Comparison of ENCODE assay signal across 18 cellular contexts in the genomic region with DNA sequence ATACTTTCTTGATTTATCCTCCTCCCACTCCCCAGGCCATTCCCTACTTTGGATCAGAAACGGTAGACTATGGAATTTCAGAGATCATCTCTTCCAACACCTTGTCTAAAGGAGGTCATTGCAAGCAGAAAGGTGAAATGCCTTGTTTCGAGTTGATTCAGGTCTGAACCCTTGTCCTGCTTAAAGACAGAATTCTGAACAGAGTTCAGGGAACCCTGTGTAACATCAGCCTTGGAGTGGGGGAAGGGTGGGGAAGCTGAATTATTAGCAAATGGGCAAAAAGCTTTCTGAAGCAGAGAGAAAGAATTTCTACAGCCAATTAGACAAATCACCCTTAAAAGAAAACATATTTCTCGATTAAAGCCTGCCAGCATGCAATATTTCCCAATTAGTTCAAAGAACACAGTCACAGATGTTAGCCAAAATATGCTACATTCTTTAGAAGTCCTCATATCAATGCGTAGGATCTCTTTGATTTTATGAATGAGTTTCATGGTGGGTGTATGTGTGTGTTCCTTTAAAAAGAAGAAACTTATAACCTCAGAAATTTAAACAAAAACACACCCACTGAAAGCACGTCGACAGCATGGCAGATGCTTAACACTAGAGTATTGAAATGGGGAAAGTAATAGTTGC.
A peak's percentile ranks its signal among the peaks of the same experiment; 100 is the strongest.
DNase-seq lines count a peak whose midpoint lies in the region; ATAC-seq, FAIRE-seq and TF ChIP-seq lines count a peak whose summit lies in the region.
"Had no signal": no experiment of that assay in that cellular context is flagged by ENCODE, and none has a peak within 500 bp of the region (broad histone marks: within the 10 kb centered on the region; RNA-seq: fewer than 3 reads in every experiment).

No MANE protein-coding gene starts in this region.

- H3K27me3 Mint-ChIP-seq in type B pancreatic cell, result no peaks in the 10 kb centered on the region
- H3K27me3 Mint-ChIP-seq: CD8-positive, alpha-beta memory T cell; naive thymus-derived CD4-positive, alpha-beta T cell had no signal

- intact Hi-C loops in right lobe of liver (cut with DNase I) (no loop called here), HepG2 (cut with micrococcal nuclease; ENCODE audit: unreplicated experiment) (no loop called here), psoas muscle (cut with DNase I) (no loop called here)

- POLR2A ChIA-PET in HepG2 (lab: Yijun Ruan, JAX), result no interaction called here

- peak overlapping the region; percentile 70 for H3K27ac Mint-ChIP-seq in type B pancreatic cell
- H3K27ac Mint-ChIP-seq: CD8-positive, alpha-beta memory T cell; naive thymus-derived CD4-positive, alpha-beta T cell had no signal

- no peak overlapping the region for H3K4me3 ChIP-seq in right lobe of liver
- no peak overlapping the region for H3K4me3 ChIP-seq in HepG2 (replicated peaks in 1 of 3; ENCODE audit: insufficient read depth in 1 of 3, low read depth in 2 of 3, low read length in 3 of 3)
- H3K4me3 ChIP-seq in adipocyte (ENCODE audit: low read length), result no peak overlapping the region
- no peak overlapping the region for H3K4me3 ChIP-seq in fibroblast of villous mesenchyme (ENCODE audit: low read depth, low read length)
- H3K4me3 ChIP-seq in psoas muscle, result no peak overlapping the region
- H3K4me3 ChIP-seq: prostate gland, stomach had no signal

- H3K4me2 ChIP-seq in HepG2 (ENCODE audit: low read depth, low read length), result no peak overlapping the region

- H2AFZ ChIP-seq in HepG2 (ENCODE audit: low read length), result no peak overlapping the region

- no TSS peak for BruUV-seq in HepG2 (replicated peaks; lab: Mats Ljungman, UMichigan)

- no peak for TF ChIP-seq POLR2A in right lobe of liver (IDR thresholded peaks at IDR 0.05)
- no peak for TF ChIP-seq POLR2A in HepG2 (IDR thresholded peaks at IDR 0.05; ENCODE audit: insufficient read depth in 1 of 2, low read depth in 2 of 2, low read length in 2 of 2)

- no peak overlapping the region for H3K9ac ChIP-seq in HepG2 (ENCODE audit: insufficient read depth, low read depth, low read length)
- no peak overlapping the region for H3K9ac ChIP-seq in adipocyte (ENCODE audit: low read length)

- peaks cover 45% of the 10 kb centered on the region for H3K4me1 Mint-ChIP-seq in type B pancreatic cell (ENCODE audit: unreplicated experiment)
- H3K4me1 Mint-ChIP-seq: CD8-positive, alpha-beta memory T cell; naive thymus-derived CD4-positive, alpha-beta T cell had no signal

- H3K79me2 ChIP-seq in HepG2 (ENCODE audit: insufficient read depth, low read length), result no peaks in the 10 kb centered on the region

- H3K9me3 Mint-ChIP-seq in type B pancreatic cell, result no peaks in the 10 kb centered on the region

- no peak for TF ChIP-seq RAD21 in HepG2 (CRISPR knock-in tag; IDR thresholded peaks at IDR 0.05)

- peak; percentile 9 to 52 (median 25) for ATAC-seq in right lobe of liver
- no peak for ATAC-seq in HepG2
- ATAC-seq in psoas muscle, result no peak
- ATAC-seq in stimulated activated naive CD8-positive, alpha-beta T cell treated with anti-CD3 and anti-CD28 coated beads, Interleukin-15, Interleukin-2, amounts not matched to agents 100 U/mL and 50 U/mL, for 24 hours, result no peak
- no peak for ATAC-seq in HG02970 (IDR thresholded peaks at IDR 0.05; ENCODE audit: low FRiP score, unreplicated experiment)
- ATAC-seq: left ventricle myocardium superior; naive thymus-derived CD4-positive, alpha-beta T cell had no signal

- H3K4me3 Mint-ChIP-seq in type B pancreatic cell, result peak overlapping the region; percentile 18
- H3K4me3 Mint-ChIP-seq: CD8-positive, alpha-beta memory T cell; naive thymus-derived CD4-positive, alpha-beta T cell had no signal

- no peak for FAIRE-seq in HepG2 (lab: Jason Lieb, UNC)

- peaks cover 0 to 16% (median 0%) of the 10 kb centered on the region in 4 donors for H3K4me1 ChIP-seq in right lobe of liver
- no peaks in the 10 kb centered on the region for H3K4me1 ChIP-seq in HepG2 (ENCODE audit: insufficient read depth, low read length)
- H3K4me1 ChIP-seq in adipocyte (ENCODE audit: control insufficient read depth, insufficient read depth, low read length), result peaks cover 27% of the 10 kb centered on the region
- H3K4me1 ChIP-seq in psoas muscle, result no peaks in the 10 kb centered on the region
- H3K4me1 ChIP-seq: prostate gland, stomach had no signal

- CTCF ChIA-PET in HepG2 (lab: Yijun Ruan, JAX; ENCODE audit: low intra/inter-chr PET ratio, low total read pairs), result no interaction called here

- TF ChIP-seq EP300 in HepG2 (IDR thresholded peaks at IDR 0.05; ENCODE audit: low read depth in 2 of 2, low read length in 2 of 2), result no peak
- TF ChIP-seq EP300 in HepG2 (CRISPR knock-in tag; IDR thresholded peaks at IDR 0.05; ENCODE audit: borderline replicate concordance), result no peak

- DNase-seq in right lobe of liver (no peak), HepG2 (ENCODE audit: low spot score) (no peak), adipocyte (ENCODE audit: low read depth) (peak; percentile 82), fibroblast of villous mesenchyme (ENCODE audit: low read depth) (peak; percentile 77), type B pancreatic cell (ENCODE audit: extremely low spot score, unreplicated experiment) (no peak), psoas muscle (no peak)
- no peak for DNase-seq in stimulated activated naive CD8-positive, alpha-beta T cell treated with anti-CD3 and anti-CD28 coated beads, Interleukin-15, Interleukin-2, amounts not matched to agents 100 U/mL and 50 U/mL, for 24 hours
- DNase-seq: 8988T; activated gamma-delta T cell treated with Interleukin-2 at 50 U/mL for 16 hours; CD8-positive, alpha-beta memory T cell; cortex of kidney; left ventricle myocardium superior; naive thymus-derived CD4-positive, alpha-beta T cell; SIG-M5; stomach; T-helper 9 cell had no signal

- H4K20me1 ChIP-seq in HepG2 (ENCODE audit: insufficient read depth, low read length), result no peaks in the 10 kb centered on the region

- 25% methylated on average over 6 of the region's 6 CpGs for WGBS in right lobe of liver (ENCODE audit: insufficient coverage, low coverage, low lambda C conversion rate, missing lambda C conversion rate)
- WGBS in HepG2 (ENCODE audit: low lambda C conversion rate), result 2% methylated on average over 6 of the region's 6 CpGs
- WGBS in psoas muscle, 3 donors, result 39 to 61% (median 40%) methylated on average over 6 of the region's 6 CpGs

- H3K27me3 ChIP-seq in right lobe of liver, result no peaks in the 10 kb centered on the region
- no peaks in the 10 kb centered on the region for H3K27me3 ChIP-seq in HepG2 (ENCODE audit: control insufficient read depth in 1 of 2, insufficient read depth in 2 of 2, low read length in 2 of 2)
- no peaks in the 10 kb centered on the region for H3K27me3 ChIP-seq in adipocyte (replicated peaks; ENCODE audit: control insufficient read depth, insufficient read depth, low read length)
- no peaks in the 10 kb centered on the region for H3K27me3 ChIP-seq in psoas muscle (ENCODE audit: insufficient read depth in 3 of 3, low read length in 2 of 3)
- H3K27me3 ChIP-seq: stomach had no signal

- H3K27ac ChIP-seq in right lobe of liver (peak overlapping the region in 1 of 3 donors; percentile 19), HepG2 (ENCODE audit: extremely low read length, insufficient read depth, low read length) (no peak overlapping the region), psoas muscle (no peak overlapping the region)
- H3K27ac ChIP-seq: prostate gland, stomach had no signal

- in situ Hi-C loops in HepG2 (cut with HindIII; ENCODE audit: extremely low pct_ligation_motif_present, low pct_unique_long_range_greater_than_20kb), result no loop called here

- H3K9me3 ChIP-seq in right lobe of liver (no peaks in the 10 kb centered on the region), HepG2 (ENCODE audit: low read length) (peaks cover 31% of the 10 kb centered on the region), adipocyte (ENCODE audit: control insufficient read depth, low read length) (no peaks in the 10 kb centered on the region), psoas muscle (no peaks in the 10 kb centered on the region)
- H3K9me3 ChIP-seq: prostate gland, stomach had no signal

- no peaks in the 10 kb centered on the region for H3K36me3 Mint-ChIP-seq in type B pancreatic cell
- H3K36me3 Mint-ChIP-seq: CD8-positive, alpha-beta memory T cell; naive thymus-derived CD4-positive, alpha-beta T cell had no signal

- no peak for TF ChIP-seq CTCF in right lobe of liver (IDR thresholded peaks at IDR 0.05)
- no peak for TF ChIP-seq CTCF in HepG2 (CRISPR knock-in tag; IDR thresholded peaks at IDR 0.05)
- no peak for TF ChIP-seq CTCF in fibroblast of villous mesenchyme (IDR thresholded peaks at IDR 0.05; ENCODE audit: insufficient read depth, low read depth, low read length)
- TF ChIP-seq CTCF in type B pancreatic cell (conservative IDR thresholded peaks at IDR 0.05), result no peak
- TF ChIP-seq CTCF in psoas muscle (IDR thresholded peaks at IDR 0.05), result no peak

- H3K36me3 ChIP-seq in right lobe of liver (no peaks in the 10 kb centered on the region), HepG2 (replicated peaks in 1 of 2; ENCODE audit: control insufficient read depth in 1 of 2, insufficient read depth in 2 of 2, low read length in 2 of 2) (no peaks in the 10 kb centered on the region), adipocyte (ENCODE audit: control insufficient read depth, insufficient read depth, low read length, severe bottlenecking) (no peaks in the 10 kb centered on the region), psoas muscle (ENCODE audit: insufficient read depth in 1 of 2, low read depth in 1 of 2) (no peaks in the 10 kb centered on the region)
- H3K36me3 ChIP-seq: prostate gland, stomach had no signal

TF ChIP-seq in HepG2, 621 proteins besides CTCF, POLR2A, EP300 and RAD21:
- no peak for TF ChIP-seq MEIS2 (CRISPR knock-in tag; IDR thresholded peaks at IDR 0.05)
- TF ChIP-seq ZFYVE20 (CRISPR knock-in tag; IDR thresholded peaks at IDR 0.05; ENCODE audit: borderline replicate concordance, low read depth), result no peak
- no peak for TF ChIP-seq ZNF460 (CRISPR knock-in tag; IDR thresholded peaks at IDR 0.05; ENCODE audit: borderline replicate concordance)
- no peak for TF ChIP-seq ZNF564 (CRISPR knock-in tag; IDR thresholded peaks at IDR 0.05)
- no peak for TF ChIP-seq ZSCAN21 (CRISPR knock-in tag; IDR thresholded peaks at IDR 0.05; ENCODE audit: borderline replicate concordance)
- TF ChIP-seq MAF1 (CRISPR knock-in tag; IDR thresholded peaks at IDR 0.05; ENCODE audit: borderline replicate concordance), result no peak
- TF ChIP-seq, protein P1, sequence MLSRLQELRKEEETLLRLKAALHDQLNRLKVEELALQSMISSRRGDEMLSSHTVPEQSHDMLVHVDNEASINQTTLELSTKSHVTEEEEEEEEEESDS (CRISPR knock-in tag; IDR thresholded peaks at IDR 0.05; ENCODE audit: borderline replicate concordance), result no peak
- TF ChIP-seq, protein P2, sequence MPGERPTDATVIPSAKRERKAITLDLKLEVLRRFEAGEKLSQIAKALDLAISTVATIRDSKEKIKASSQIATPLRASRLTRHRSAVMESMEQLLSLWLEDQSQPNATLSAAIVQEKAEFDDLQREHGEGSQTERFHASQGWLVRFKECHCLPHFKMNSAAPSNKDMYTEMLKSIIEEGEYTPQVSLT (CRISPR knock-in tag; IDR thresholded peaks at IDR 0.05; ENCODE audit: borderline replicate concordance, low read depth), result no peak
- TF ChIP-seq KLF15 (CRISPR knock-in tag; IDR thresholded peaks at IDR 0.05; ENCODE audit: borderline replicate concordance), result no peak
- no peak for TF ChIP-seq ISL2 (CRISPR knock-in tag; IDR thresholded peaks at IDR 0.05)
- no peak for TF ChIP-seq NR2F2 (IDR thresholded peaks at IDR 0.05; ENCODE audit: borderline replicate concordance, low read depth)

Comparison
In these comparisons a context has a peak if more than half of its experiments do, and no peak if none do; other contexts are left out.
1. ATAC-seq: peak in right lobe of liver (4 of 4); none in HepG2 (single experiment), psoas muscle (0 of 4), stimulated activated naive CD8-positive, alpha-beta T cell treated with anti-CD3 and anti-CD28 coated beads, Interleukin-15, Interleukin-2, amounts not matched to agents 100 U/mL and 50 U/mL, for 24 hours (single experiment) and HG02970 (single experiment).
2. DNase-seq: peak in adipocyte (single experiment) and fibroblast of villous mesenchyme (single experiment); none in right lobe of liver (0 of 3), HepG2 (single experiment), type B pancreatic cell (single experiment), psoas muscle (0 of 2) and stimulated activated naive CD8-positive, alpha-beta T cell treated with anti-CD3 and anti-CD28 coated beads, Interleukin-15, Interleukin-2, amounts not matched to agents 100 U/mL and 50 U/mL, for 24 hours (single experiment).